In the genomic region with DNA sequence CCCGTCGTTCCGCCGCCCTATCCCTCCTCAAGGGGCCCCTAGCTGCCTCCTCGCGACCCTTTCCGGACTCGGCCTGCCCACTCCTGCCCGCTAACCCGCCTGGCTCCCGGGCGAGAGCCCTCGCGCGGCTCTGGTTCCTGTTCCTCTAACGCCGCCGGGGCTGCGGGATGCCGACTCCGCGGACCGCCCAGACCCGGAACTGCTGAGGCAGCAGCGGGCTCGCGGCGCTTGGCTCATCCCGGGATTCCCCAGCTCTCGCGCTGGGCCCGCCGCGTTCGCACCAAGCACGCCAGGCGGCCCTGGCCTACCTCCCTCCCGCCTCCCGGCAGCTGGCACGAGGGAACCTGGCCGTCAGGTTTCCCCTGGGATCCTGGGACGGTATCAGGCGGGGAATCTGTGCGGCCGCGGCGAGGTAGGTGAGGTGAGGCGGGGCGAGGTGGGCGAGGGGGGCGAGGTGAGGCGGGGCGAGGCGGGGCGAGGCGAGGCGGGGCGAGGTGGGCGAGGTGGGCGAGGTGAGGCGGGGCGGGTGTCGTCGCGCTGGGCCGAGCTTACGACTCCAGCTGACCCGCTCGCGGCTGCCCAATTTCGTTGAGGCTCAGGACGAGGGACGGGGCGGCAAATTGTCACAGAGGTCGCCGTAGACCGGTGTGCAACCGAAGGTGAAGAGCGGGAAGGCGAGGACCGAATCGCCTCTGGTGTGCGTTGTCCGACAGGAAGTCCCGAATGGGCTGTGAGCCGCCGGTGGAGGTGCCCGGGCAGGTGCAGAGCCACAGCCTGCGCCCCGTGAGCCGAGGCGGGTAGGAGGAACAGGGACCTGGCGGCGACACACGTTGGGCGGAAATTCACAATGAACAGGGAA, we compare ENCODE assay signal across 8 cellular contexts. TPM values are rescaled to one million over a fixed set of nuclear protein-coding genes. Genes with fewer than 3 reads are reported as not detected.
DNase-seq lines count a peak whose midpoint lies in the region; ATAC-seq, FAIRE-seq and TF ChIP-seq lines count a peak whose summit lies in the region.

CCDC122 (minus strand) TSS at position 418 of the 859 bp plus-strand sequence. CDS start 10,364 bp downstream, outside the sequence.
LACC1 (plus strand) TSS at position 582 of the 859 bp plus-strand sequence. CDS start 1,082 bp downstream, outside the sequence.

- H3K4me1 Mint-ChIP-seq in central memory CD8-positive, alpha-beta T cell: peaks cover 13% of the 10 kb centered on the region

- H3K4me1 ChIP-seq in kidney (ENCODE audit: control insufficient read depth in 1 of 2, insufficient read depth in 1 of 2, low read depth in 1 of 2, low read length in 2 of 2): peaks cover 5 to 7% of the 10 kb centered on the region in 2 donors

- H3K27ac ChIP-seq in kidney (ENCODE audit: low read depth in 2 of 2, low read length in 2 of 2): peak within 1 kb of the TSS; percentile 95 to 97

- H3K9ac ChIP-seq in kidney (ENCODE audit: low read length in 2 of 2): peak within 1 kb of the TSS; percentile 48 to 81

- no peak for TF ChIP-seq CTCF in kidney (IDR thresholded peaks at IDR 0.05; ENCODE audit: borderline replicate concordance, extremely low read depth, insufficient read depth)

- H3K9me3 ChIP-seq in kidney (ENCODE audit: control insufficient read depth in 1 of 2, low read length in 2 of 2): no peaks in the 10 kb centered on the region

- peak within 1 kb of the TSS; percentile 53 to 85 for H3K4me3 ChIP-seq in kidney (ENCODE audit: low read length in 2 of 2)

- no peaks in the 10 kb centered on the region for H3K36me3 ChIP-seq in kidney (ENCODE audit: control insufficient read depth in 1 of 2, insufficient read depth in 2 of 2, low read length in 2 of 2)

- FAIRE-seq in kidney (lab: Jason Lieb, UNC): no peak

- H3K27ac Mint-ChIP-seq in central memory CD8-positive, alpha-beta T cell (ENCODE audit: low read depth): peak within 1 kb of the TSS; percentile 91

- peak; percentile 68 to 78 (median 77) for DNase-seq in NCI-H1417 (lab: John Stamatoyannopoulos, UW)
- DNase-seq in NCI-H1417 treated with DMSO at 0.1 percent for 48 hours (lab: John Stamatoyannopoulos, UW): no peak
- DNase-seq in HCEC 1CT: peak; percentile 84
- peak; percentile 76 for DNase-seq in NAMALWA (ENCODE audit: low spot score)
- peak; percentile 54 to 63 for DNase-seq in central memory CD8-positive, alpha-beta T cell (ENCODE audit: low spot score in 2 of 2)
- DNase-seq in kidney: peak; percentile 95
- peak; percentile 48 to 69 for DNase-seq in stimulated activated CD4-positive, alpha-beta T cell treated with anti-CD3 and anti-CD28 coated beads, Interleukin-15, amount 100 ng/mL, for 48 hours (ENCODE audit: low read depth in 2 of 2)

- no peaks in the 10 kb centered on the region for H3K9me3 Mint-ChIP-seq in central memory CD8-positive, alpha-beta T cell

- peaks cover 2% of the 10 kb centered on the region for H3K36me3 Mint-ChIP-seq in central memory CD8-positive, alpha-beta T cell (ENCODE audit: insufficient read depth)

- H3K27me3 Mint-ChIP-seq in central memory CD8-positive, alpha-beta T cell: no peaks in the 10 kb centered on the region

- intact Hi-C loops in kidney (cut with DNase I): loop anchor here (10.0 kb wide), 1 partner anchor 795 kb away; no protein-coding TSS in a partner anchor

- peak within 1 kb of the TSS; percentile 86 for H3K4me3 Mint-ChIP-seq in central memory CD8-positive, alpha-beta T cell

- peak; percentile 92 for ATAC-seq in activated CD4-positive, CD25-positive, alpha-beta regulatory T cell treated with anti-CD3 and anti-CD28 coated beads, Interleukin-2, amount 50 U/mL, for 24 hours
- peak; percentile 88 for ATAC-seq in central memory CD8-positive, alpha-beta T cell (replicated peaks; ENCODE audit: extremely low read depth, poor library complexity, severe bottlenecking)

RNA-seq across cellular contexts. Expression of gene CCDC122, which starts in this region (rescaled TPM):
- total RNA-seq in kidney: 11.7 TPM
- polyA plus RNA-seq in kidney (ENCODE audit: insufficient read depth, low read depth, low replicate concordance): 4.3 TPM

RNA-seq across cellular contexts. Expression of gene LACC1, which starts in this region (rescaled TPM):
- total RNA-seq in kidney: 12.2 TPM
- 3.1 TPM for polyA plus RNA-seq in kidney (ENCODE audit: insufficient read depth, low read depth, low replicate concordance)
